ENCODE assay signal across 1 cellular context in the genomic region with DNA sequence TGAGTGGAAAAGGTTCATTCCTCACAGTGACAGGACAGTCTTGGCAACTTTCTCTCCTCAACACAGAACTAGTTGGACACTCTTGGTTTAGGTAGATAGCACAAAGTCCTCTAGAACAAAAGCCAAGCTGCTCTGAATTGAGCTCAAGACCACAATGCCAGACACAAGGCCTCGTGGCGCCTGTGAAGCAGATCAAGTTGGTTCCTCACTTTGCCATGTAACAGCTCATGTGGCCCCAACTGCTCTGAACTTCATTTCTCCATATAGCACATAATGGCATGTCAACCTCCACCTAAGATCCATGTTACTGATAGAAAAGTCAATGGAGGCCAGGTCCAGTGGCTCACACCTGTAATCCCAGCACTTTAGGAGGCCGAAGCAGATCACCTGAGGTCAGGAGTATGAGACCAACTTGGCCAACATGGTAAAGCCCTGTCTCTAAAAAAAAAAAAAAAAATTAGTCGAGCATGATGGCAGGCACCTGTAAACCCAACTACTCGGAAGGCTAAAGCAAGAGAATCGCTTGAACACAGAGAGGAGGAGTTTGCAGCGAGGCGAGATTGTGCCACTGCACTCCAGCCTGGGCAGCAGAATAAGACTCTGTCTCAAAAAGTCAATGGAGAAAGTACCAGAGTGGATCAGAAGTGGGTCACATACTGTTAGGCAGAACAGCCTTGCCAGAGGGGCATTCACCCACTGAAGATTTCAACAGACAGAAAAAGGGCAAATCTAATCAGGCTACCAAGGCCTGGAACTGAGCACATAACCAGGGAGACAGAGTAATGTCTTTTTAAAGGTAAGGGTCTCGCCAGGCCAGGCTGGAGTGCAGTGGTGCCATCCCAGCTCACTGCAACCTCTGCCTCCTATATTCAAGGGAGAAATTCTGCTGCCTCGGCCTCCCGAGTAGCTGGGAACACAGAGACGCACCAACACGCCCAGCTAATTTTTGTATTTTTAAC.
A peak's percentile ranks its signal among the peaks of the same experiment; 100 is the strongest.
TF ChIP-seq lines count a peak whose summit lies in the region.

No MANE protein-coding gene starts in this region.

TF ChIP-seq in A549, 52 proteins besides CTCF, POLR2A, EP300 and RAD21:
- TF ChIP-seq, protein P1, sequence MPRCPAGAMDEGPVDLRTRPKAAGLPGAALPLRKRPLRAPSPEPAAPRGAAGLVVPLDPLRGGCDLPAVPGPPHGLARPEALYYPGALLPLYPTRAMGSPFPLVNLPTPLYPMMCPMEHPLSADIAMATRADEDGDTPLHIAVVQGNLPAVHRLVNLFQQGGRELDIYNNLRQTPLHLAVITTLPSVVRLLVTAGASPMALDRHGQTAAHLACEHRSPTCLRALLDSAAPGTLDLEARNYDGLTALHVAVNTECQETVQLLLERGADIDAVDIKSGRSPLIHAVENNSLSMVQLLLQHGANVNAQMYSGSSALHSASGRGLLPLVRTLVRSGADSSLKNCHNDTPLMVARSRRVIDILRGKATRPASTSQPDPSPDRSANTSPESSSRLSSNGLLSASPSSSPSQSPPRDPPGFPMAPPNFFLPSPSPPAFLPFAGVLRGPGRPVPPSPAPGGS (IDR thresholded peaks at IDR 0.05), result 0 out of 3 replicates have a peak, but pooled peaks have one; percentile 8
- TF ChIP-seq MAZ (IDR thresholded peaks at IDR 0.05; ENCODE audit: borderline replicate concordance, low read depth, low read length) (no peak), TFCP2L1 (CRISPR knock-in tag; IDR thresholded peaks at IDR 0.05) (peak; percentile 66; the same call in 1 of the 2 replicates), HEYL (CRISPR knock-in tag; IDR thresholded peaks at IDR 0.05) (no peak), CBX2 (IDR thresholded peaks at IDR 0.05; ENCODE audit: borderline replicate concordance, low read depth) (no peak), ZFP36 (IDR thresholded peaks at IDR 0.05; ENCODE audit: borderline replicate concordance, partially characterized antibody) (no peak), RARB (CRISPR knock-in tag; IDR thresholded peaks at IDR 0.05) (no peak)
- TF ChIP-seq, protein P2, sequence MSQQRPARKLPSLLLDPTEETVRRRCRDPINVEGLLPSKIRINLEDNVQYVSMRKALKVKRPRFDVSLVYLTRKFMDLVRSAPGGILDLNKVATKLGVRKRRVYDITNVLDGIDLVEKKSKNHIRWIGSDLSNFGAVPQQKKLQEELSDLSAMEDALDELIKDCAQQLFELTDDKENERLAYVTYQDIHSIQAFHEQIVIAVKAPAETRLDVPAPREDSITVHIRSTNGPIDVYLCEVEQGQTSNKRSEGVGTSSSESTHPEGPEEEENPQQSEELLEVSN (IDR thresholded peaks at IDR 0.05; ENCODE audit: borderline replicate concordance, low read depth), result no peak
